ENCODE assay signal across 8 cellular contexts in the genomic region with DNA sequence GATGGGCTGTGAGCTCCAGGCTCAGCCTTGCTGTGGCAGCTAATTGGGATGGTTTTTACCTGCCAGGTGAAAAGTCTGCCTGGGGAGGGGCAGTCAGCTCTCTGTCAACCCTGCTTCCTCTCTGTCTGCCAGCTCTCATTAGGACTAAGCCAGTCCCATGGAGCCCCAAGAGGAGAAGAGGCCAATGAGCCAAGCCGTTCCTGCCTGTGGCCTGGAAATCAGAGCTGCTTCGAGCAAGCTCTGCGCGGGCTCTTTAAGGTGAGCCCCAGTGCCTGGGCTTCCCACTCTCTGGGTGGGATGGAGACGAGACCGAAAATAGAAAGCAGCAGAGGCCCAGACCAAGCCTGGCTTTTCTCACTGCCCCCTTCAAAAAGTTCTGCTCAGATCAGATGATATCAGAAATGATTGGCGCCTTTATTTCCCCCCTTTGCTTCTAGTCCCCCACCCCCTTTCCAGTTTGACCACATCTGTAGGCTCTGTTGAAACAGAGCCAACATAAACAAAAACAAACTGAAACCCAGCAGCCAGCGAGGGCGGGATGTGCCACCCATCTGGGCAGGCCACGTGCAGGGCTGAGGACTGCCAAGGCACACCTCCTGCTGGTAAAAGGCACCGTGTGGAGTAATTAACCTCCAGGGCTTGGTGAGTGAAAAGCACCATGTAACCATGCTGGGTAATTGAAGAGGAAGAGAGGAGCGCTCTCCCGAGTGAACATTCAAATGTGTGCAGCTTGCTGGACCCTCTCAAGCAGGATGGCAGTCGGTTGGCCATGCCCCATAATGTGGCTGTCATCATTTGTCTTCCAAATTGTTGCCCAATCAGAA.
A peak's percentile ranks its signal among the peaks of the same experiment; 100 is the strongest.
DNase-seq lines count a peak whose midpoint lies in the region; ATAC-seq and TF ChIP-seq lines count a peak whose summit lies in the region.

No MANE protein-coding gene starts in this region.

- intact Hi-C loops in activated CD4-positive, alpha-beta memory T cell treated with anti-CD3 and anti-CD28 coated beads for 36 hours (cut with micrococcal nuclease), result no loop called here
- intact Hi-C loops in left ventricle myocardium inferior (cut with micrococcal nuclease), result no loop called here

- H3K4me3 Mint-ChIP-seq in activated CD4-positive, alpha-beta memory T cell treated with anti-CD3 and anti-CD28 coated beads for 36 hours, result no peak overlapping the region
- no peak overlapping the region for H3K4me3 Mint-ChIP-seq in stimulated activated memory B cell treated with anti-CD40 and anti-IgM and Interleukin-4, amounts not matched to agents 10 μg/mL and 1 μg/mL and 100 μg/mL, for 72 hours

- no peaks in the 10 kb centered on the region for H3K9me3 ChIP-seq in left ventricle myocardium inferior (replicated peaks)

- no peak for DNase-seq in GM06990 (ENCODE audit: extremely low read depth, insufficient read length)
- peak; percentile 86 for DNase-seq in NCI-H1105 treated with DMSO at 0.1 percent for 48 hours (lab: John Stamatoyannopoulos, UW)
- DNase-seq in activated CD4-positive, alpha-beta memory T cell treated with anti-CD3 and anti-CD28 coated beads for 36 hours, result peak; percentile 52
- DNase-seq in left ventricle myocardium inferior, result peak; percentile 50
- no peak for DNase-seq in dedifferentiated amniotic fluid mesenchymal stem cell (ENCODE audit: extremely low spot score)
- DNase-seq in activated CD8-positive, alpha-beta memory T cell treated with anti-CD3 and anti-CD28 coated beads, Interleukin-2, amount 50 U/mL, for 48 hours, result no peak
- no peak for DNase-seq in GM03348 (ENCODE audit: low spot score)

- ATAC-seq in stimulated activated memory B cell treated with anti-CD40 and anti-IgM and Interleukin-4, amounts not matched to agents 10 μg/mL and 1 μg/mL and 100 μg/mL, for 72 hours, result peak; percentile 52

- H3K36me3 ChIP-seq in GM06990 (ENCODE audit: control insufficient read depth, insufficient read depth, low read length), result no peaks in the 10 kb centered on the region
- H3K36me3 ChIP-seq in left ventricle myocardium inferior, result no peaks in the 10 kb centered on the region

- no peak overlapping the region for H3K27ac Mint-ChIP-seq in activated CD4-positive, alpha-beta memory T cell treated with anti-CD3 and anti-CD28 coated beads for 36 hours
- no peak overlapping the region for H3K27ac Mint-ChIP-seq in stimulated activated memory B cell treated with anti-CD40 and anti-IgM and Interleukin-4, amounts not matched to agents 10 μg/mL and 1 μg/mL and 100 μg/mL, for 72 hours

- no peak overlapping the region for H3K4me3 ChIP-seq in GM06990 (replicated peaks; ENCODE audit: low read depth, low read length)
- no peak overlapping the region for H3K4me3 ChIP-seq in left ventricle myocardium inferior

- peaks cover 33% of the 10 kb centered on the region for H3K4me1 ChIP-seq in left ventricle myocardium inferior

- peaks cover 5% of the 10 kb centered on the region for H3K27me3 Mint-ChIP-seq in activated CD4-positive, alpha-beta memory T cell treated with anti-CD3 and anti-CD28 coated beads for 36 hours
- peaks cover 28% of the 10 kb centered on the region for H3K27me3 Mint-ChIP-seq in stimulated activated memory B cell treated with anti-CD40 and anti-IgM and Interleukin-4, amounts not matched to agents 10 μg/mL and 1 μg/mL and 100 μg/mL, for 72 hours

- TF ChIP-seq CTCF in GM06990 (IDR thresholded peaks at IDR 0.05; ENCODE audit: insufficient read depth, low read length, poor library complexity, severe bottlenecking), result peak; percentile 14
- no peak for TF ChIP-seq CTCF in left ventricle myocardium inferior (IDR thresholded peaks at IDR 0.05; ENCODE audit: borderline replicate concordance)

- H3K36me3 Mint-ChIP-seq in activated CD4-positive, alpha-beta memory T cell treated with anti-CD3 and anti-CD28 coated beads for 36 hours, result peaks cover 4% of the 10 kb centered on the region
- no peaks in the 10 kb centered on the region for H3K36me3 Mint-ChIP-seq in stimulated activated memory B cell treated with anti-CD40 and anti-IgM and Interleukin-4, amounts not matched to agents 10 μg/mL and 1 μg/mL and 100 μg/mL, for 72 hours

- H3K27me3 ChIP-seq in GM06990 (replicated peaks; ENCODE audit: control insufficient read depth, insufficient read depth, low read length), result no peaks in the 10 kb centered on the region
- H3K27me3 ChIP-seq in left ventricle myocardium inferior (ENCODE audit: low read depth), result no peaks in the 10 kb centered on the region

- CTCF ChIA-PET in activated CD4-positive, alpha-beta memory T cell treated with anti-CD3 and anti-CD28 coated beads for 36 hours (lab: Charles Lee), result interaction anchor here (1.8 kb wide), 1 partner anchor 381 kb away, joined by 5 read pairs; no protein-coding TSS in a partner anchor

- peaks cover 7% of the 10 kb centered on the region for H3K9me3 Mint-ChIP-seq in activated CD4-positive, alpha-beta memory T cell treated with anti-CD3 and anti-CD28 coated beads for 36 hours
- H3K9me3 Mint-ChIP-seq in stimulated activated memory B cell treated with anti-CD40 and anti-IgM and Interleukin-4, amounts not matched to agents 10 μg/mL and 1 μg/mL and 100 μg/mL, for 72 hours, result no peaks in the 10 kb centered on the region

- no peak overlapping the region for H3K27ac ChIP-seq in left ventricle myocardium inferior (replicated peaks)

- POLR2A ChIA-PET in activated CD4-positive, alpha-beta memory T cell treated with anti-CD3 and anti-CD28 coated beads for 36 hours (lab: Charles Lee), result no interaction called here

- H3K4me1 Mint-ChIP-seq in activated CD4-positive, alpha-beta memory T cell treated with anti-CD3 and anti-CD28 coated beads for 36 hours (ENCODE audit: low read depth), result peaks cover 38% of the 10 kb centered on the region
- H3K4me1 Mint-ChIP-seq in stimulated activated memory B cell treated with anti-CD40 and anti-IgM and Interleukin-4, amounts not matched to agents 10 μg/mL and 1 μg/mL and 100 μg/mL, for 72 hours, result peaks cover 38% of the 10 kb centered on the region

Comparison
In these comparisons a context has a peak if more than half of its experiments do, and no peak if none do; other contexts are left out.
1. DNase-seq: peak in NCI-H1105 treated with DMSO at 0.1 percent for 48 hours (single experiment), activated CD4-positive, alpha-beta memory T cell treated with anti-CD3 and anti-CD28 coated beads for 36 hours (single experiment) and left ventricle myocardium inferior (single experiment); none in GM06990 (single experiment), dedifferentiated amniotic fluid mesenchymal stem cell (single experiment), activated CD8-positive, alpha-beta memory T cell treated with anti-CD3 and anti-CD28 coated beads, Interleukin-2, amount 50 U/mL, for 48 hours (single experiment) and GM03348 (single experiment).